Comparison of ENCODE assay signal across 17 cellular contexts in genomic region chr5:42798284-42799240, GRCh38. TPM values are rescaled to one million over a fixed set of nuclear protein-coding genes. Genes with fewer than 3 reads are reported as not detected.
A peak's percentile ranks its signal among the peaks of the same experiment; 100 is the strongest.
DNase-seq lines count a peak whose midpoint lies in the region; ATAC-seq, FAIRE-seq and TF ChIP-seq lines count a peak whose summit lies in the region.
"Had no signal": no experiment of that assay in that cellular context is flagged by ENCODE, and none has a peak within 500 bp of the region (broad histone marks: within the 10 kb centered on the region; RNA-seq: fewer than 3 reads in every experiment).

No MANE protein-coding gene starts in this region.

- no peak overlapping the region for H3K27ac Mint-ChIP-seq in activated CD4-positive, alpha-beta T cell treated with anti-CD3 and anti-CD28 coated beads, Interleukin-2, amount 10 ng/mL, durations not matched to agents 24 days and 14 days
- H3K27ac Mint-ChIP-seq: CD14-positive monocyte; CD8-positive, alpha-beta T cell; HFFc6 had no signal

- H3K4me1 ChIP-seq in heart left ventricle = no peaks in the 10 kb centered on the region

- H3K4me3 ChIP-seq in heart left ventricle (no peak overlapping the region), lower leg skin (ENCODE audit: low read depth, poor library complexity, severe bottlenecking) (no peak overlapping the region)

- H3K36me3 Mint-ChIP-seq in activated T-cell treated with anti-CD3 and anti-CD28 coated beads, Interleukin-2, amount 50 U/mL, for 4 hours (ENCODE audit: insufficient read depth) = peaks cover 18% of the 10 kb centered on the region
- H3K36me3 Mint-ChIP-seq in activated CD4-positive, alpha-beta T cell treated with anti-CD3 and anti-CD28 coated beads, Interleukin-2, amount 10 ng/mL, durations not matched to agents 24 days and 14 days (ENCODE audit: low read depth) = peaks cover 2% of the 10 kb centered on the region

- DNase-seq in Right ventricle myocardium superior (no peak), heart left ventricle (no peak), left lobe of liver (ENCODE audit: low spot score) (no peak), myocyte (ENCODE audit: low read depth) (peak; percentile 7), D721Med (ENCODE audit: insufficient read length, low spot score) (no peak), lower leg skin (ENCODE audit: low spot score in 2 of 2) (no peak)
- no peak for DNase-seq in activated T-cell treated with anti-CD3 and anti-CD28 coated beads, Interleukin-2, amount 50 U/mL, for 4 hours
- DNase-seq in activated CD4-positive, alpha-beta T cell treated with anti-CD3 and anti-CD28 coated beads, Interleukin-2, amount 10 ng/mL, durations not matched to agents 24 days and 14 days = no peak
- DNase-seq: CD8-positive, alpha-beta T cell; COR-L47; DND-41; GDM1; HCEC 1CT; HFFc6 had no signal

- no peaks in the 10 kb centered on the region for H3K27me3 ChIP-seq in heart left ventricle

- H3K27me3 Mint-ChIP-seq in activated T-cell treated with anti-CD3 and anti-CD28 coated beads, Interleukin-2, amount 50 U/mL, for 4 hours (ENCODE audit: low read depth) = no peaks in the 10 kb centered on the region
- H3K27me3 Mint-ChIP-seq in activated CD4-positive, alpha-beta T cell treated with anti-CD3 and anti-CD28 coated beads, Interleukin-2, amount 10 ng/mL, durations not matched to agents 24 days and 14 days = no peaks in the 10 kb centered on the region

- TF ChIP-seq POLR2A in heart left ventricle (IDR thresholded peaks at IDR 0.05) (no peak), lower leg skin (IDR thresholded peaks at IDR 0.05) (no peak)

- peaks cover 0 to 50% (median 37%) of the 10 kb centered on the region in 9 donors for H3K36me3 ChIP-seq in heart left ventricle

- no peaks in the 10 kb centered on the region for H3K4me1 Mint-ChIP-seq in activated T-cell treated with anti-CD3 and anti-CD28 coated beads, Interleukin-2, amount 50 U/mL, for 4 hours (ENCODE audit: low read depth)
- H3K4me1 Mint-ChIP-seq in activated CD4-positive, alpha-beta T cell treated with anti-CD3 and anti-CD28 coated beads, Interleukin-2, amount 10 ng/mL, durations not matched to agents 24 days and 14 days = no peaks in the 10 kb centered on the region
- H3K4me1 Mint-ChIP-seq: CD14-positive monocyte had no signal

- peaks cover 0 to 12% (median 0%) of the 10 kb centered on the region in 12 donors for H3K9me3 ChIP-seq in heart left ventricle

- no peak for FAIRE-seq in D721Med (lab: Jason Lieb, UNC)
- FAIRE-seq: H1 had no signal

- peaks cover 15% of the 10 kb centered on the region for H3K9me3 Mint-ChIP-seq in activated T-cell treated with anti-CD3 and anti-CD28 coated beads, Interleukin-2, amount 50 U/mL, for 4 hours
- peaks cover 3% of the 10 kb centered on the region for H3K9me3 Mint-ChIP-seq in activated CD4-positive, alpha-beta T cell treated with anti-CD3 and anti-CD28 coated beads, Interleukin-2, amount 10 ng/mL, durations not matched to agents 24 days and 14 days
- H3K9me3 Mint-ChIP-seq: HFFc6 had no signal

- intact Hi-C loops in Right ventricle myocardium superior (cut with DNase I) (no loop called here), heart left ventricle (cut with DNase I) (no loop called here), lower leg skin (cut with DNase I; ENCODE audit: low total_unique reads) (no loop called here)
- intact Hi-C loops in activated CD4-positive, alpha-beta T cell treated with anti-CD3 and anti-CD28 coated beads, Interleukin-2, amount 10 ng/mL, durations not matched to agents 24 days and 14 days (cut with micrococcal nuclease) = no loop called here

- no peak overlapping the region for H3K27ac ChIP-seq in heart left ventricle
- H3K27ac ChIP-seq: 22Rv1 had no signal

- TF ChIP-seq CTCF in heart left ventricle (IDR thresholded peaks at IDR 0.05) (no peak), D721Med (IDR thresholded peaks at IDR 0.05; ENCODE audit: insufficient read depth, missing control alignments) (no peak), lower leg skin (IDR thresholded peaks at IDR 0.05) (no peak)

- 92 to 95% (median 95%) methylated on average over 6 of the region's 6 CpGs for WGBS in heart left ventricle, 4 donors
- 86 to 93% methylated on average over 6 of the region's 6 CpGs for WGBS in lower leg skin, 2 donors

- H3K4me3 Mint-ChIP-seq in activated T-cell treated with anti-CD3 and anti-CD28 coated beads, Interleukin-2, amount 50 U/mL, for 4 hours = no peak overlapping the region
- no peak overlapping the region for H3K4me3 Mint-ChIP-seq in activated CD4-positive, alpha-beta T cell treated with anti-CD3 and anti-CD28 coated beads, Interleukin-2, amount 10 ng/mL, durations not matched to agents 24 days and 14 days
- H3K4me3 Mint-ChIP-seq: CD14-positive monocyte; CD8-positive, alpha-beta T cell; HFFc6 had no signal

- ATAC-seq in Right ventricle myocardium superior (ENCODE audit: poor library complexity) = peak; percentile 22
- ATAC-seq in heart left ventricle = no peak
- peak; percentile 69 for ATAC-seq in left lobe of liver
- ATAC-seq in activated T-cell treated with anti-CD3 and anti-CD28 coated beads, Interleukin-2, amount 50 U/mL, for 4 hours = no peak
- ATAC-seq: CD8-positive, alpha-beta T cell had no signal

RNA-seq across cellular contexts. Expression of gene SELENOP, which starts 13.1 kb away (rescaled TPM):
- total RNA-seq in Right ventricle myocardium superior (292 TPM), heart left ventricle (100 to 1,000 TPM; 167 to 547 (median 255) TPM), left lobe of liver (2,099 TPM), myocyte (45.9 and 84.9 TPM in 2 replicates), lower leg skin (100 to 1,000 TPM; 217 to 311 (median 223) TPM)
- polyA plus RNA-seq in heart left ventricle = 10 to 100 TPM; 53.3 to 72.3 TPM
- polyA plus RNA-seq in myocyte (2012) = 20.5 TPM
- 1 to 10 TPM in 1 of 3 donors, under 1 TPM in 2; 0.66 to 1.1 (median 0.95) TPM for total RNA-seq in activated T-cell treated with anti-CD3 and anti-CD28 coated beads, Interleukin-2, amount 50 U/mL, for 4 hours
- total RNA-seq in activated CD4-positive, alpha-beta T cell treated with anti-CD3 and anti-CD28 coated beads, Interleukin-2, amount 10 ng/mL, durations not matched to agents 24 days and 14 days = not detected in 2 replicates

RNA-seq across cellular contexts. Expression of gene CCDC152, which starts 41.9 kb away (rescaled TPM):
- 0.56 TPM for total RNA-seq in Right ventricle myocardium superior
- 1 to 10 TPM in 5 of 9 donors, under 1 TPM in 4; 0.32 to 3.2 (median 1.0) TPM for total RNA-seq in heart left ventricle
- polyA plus RNA-seq in heart left ventricle = under 1 TPM; 0.42 to 0.71 TPM
- total RNA-seq in left lobe of liver = 0.70 TPM
- not detected in 2 replicates for total RNA-seq in myocyte
- 0.10 TPM for polyA plus RNA-seq in myocyte (2012)
- total RNA-seq in activated T-cell treated with anti-CD3 and anti-CD28 coated beads, Interleukin-2, amount 50 U/mL, for 4 hours = 10 to 100 TPM; 10.8 to 15.3 (median 11.6) TPM
- under 1 TPM in 3 of 4 donors, not detected in 1; 0.07 to 0.29 (median 0.25) TPM for total RNA-seq in lower leg skin
- total RNA-seq in activated CD4-positive, alpha-beta T cell treated with anti-CD3 and anti-CD28 coated beads, Interleukin-2, amount 10 ng/mL, durations not matched to agents 24 days and 14 days = 6.6 and 6.9 TPM in 2 replicates

Comparison
In these comparisons a context has a peak if more than half of its experiments do, and no peak if none do; other contexts are left out.
1. ATAC-seq: peak in Right ventricle myocardium superior (single experiment) and left lobe of liver (single experiment); none in heart left ventricle (0 of 4) and activated T-cell treated with anti-CD3 and anti-CD28 coated beads, Interleukin-2, amount 50 U/mL, for 4 hours (0 of 2).
2. RNA of gene SELENOP, which starts 13.1 kb away (total RNA-seq): 2,099 TPM in left lobe of liver (single experiment), 292 TPM in Right ventricle myocardium superior (single experiment), 167 to 547 TPM in heart left ventricle, 217 to 311 TPM in lower leg skin and 45.9 to 84.9 TPM in myocyte; 0.66 to 1.1 TPM in activated T-cell treated with anti-CD3 and anti-CD28 coated beads, Interleukin-2, amount 50 U/mL, for 4 hours and not detected in activated CD4-positive, alpha-beta T cell treated with anti-CD3 and anti-CD28 coated beads, Interleukin-2, amount 10 ng/mL, durations not matched to agents 24 days and 14 days; every median in the first group is over 10 times any median in the second.